1 cellular context compared by ENCODE assay signal in the genomic region with DNA sequence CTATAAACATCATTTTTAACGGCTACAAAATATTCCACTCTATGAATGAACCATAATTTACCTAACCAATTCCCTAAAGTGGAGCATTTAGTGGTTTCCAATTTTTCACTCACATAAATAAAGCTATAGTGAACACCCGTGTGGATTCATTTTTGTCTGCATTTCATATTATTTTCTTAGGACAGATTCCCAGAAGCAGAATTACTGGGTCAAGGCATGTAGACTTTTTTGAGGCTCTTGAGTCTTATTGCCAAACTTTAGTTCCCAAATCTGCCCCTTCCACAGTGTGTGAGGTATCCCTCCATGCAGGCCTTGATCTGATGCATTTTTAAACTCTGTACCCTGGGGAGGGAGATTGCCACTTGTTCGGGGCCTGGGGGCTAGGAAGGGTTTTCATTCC.
TF ChIP-seq lines count a peak whose summit lies in the region.

No MANE protein-coding gene starts in this region.

TF ChIP-seq in SK-N-SH treated with all-trans-retinoic acid at 6 μM for 48 hours, 23 proteins besides CTCF, POLR2A, EP300 and RAD21 (continued from another document):
- TF ChIP-seq, protein P1, sequence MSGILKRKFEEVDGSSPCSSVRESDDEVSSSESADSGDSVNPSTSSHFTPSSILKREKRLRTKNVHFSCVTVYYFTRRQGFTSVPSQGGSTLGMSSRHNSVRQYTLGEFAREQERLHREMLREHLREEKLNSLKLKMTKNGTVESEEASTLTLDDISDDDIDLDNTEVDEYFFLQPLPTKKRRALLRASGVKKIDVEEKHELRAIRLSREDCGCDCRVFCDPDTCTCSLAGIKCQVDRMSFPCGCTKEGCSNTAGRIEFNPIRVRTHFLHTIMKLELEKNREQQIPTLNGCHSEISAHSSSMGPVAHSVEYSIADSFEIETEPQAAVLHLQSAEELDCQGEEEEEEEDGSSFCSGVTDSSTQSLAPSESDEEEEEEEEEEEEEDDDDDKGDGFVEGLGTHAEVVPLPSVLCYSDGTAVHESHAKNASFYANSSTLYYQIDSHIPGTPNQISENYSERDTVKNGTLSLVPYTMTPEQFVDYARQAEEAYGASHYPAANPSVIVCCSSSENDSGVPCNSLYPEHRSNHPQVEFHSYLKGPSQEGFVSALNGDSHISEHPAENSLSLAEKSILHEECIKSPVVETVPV (CRISPR knock-in tag; IDR thresholded peaks at IDR 0.05): no peak
- no peak for TF ChIP-seq ZNF70 (CRISPR knock-in tag; IDR thresholded peaks at IDR 0.05)
- no peak for TF ChIP-seq PPARA (CRISPR knock-in tag; IDR thresholded peaks at IDR 0.05; ENCODE audit: borderline replicate concordance)
- TF ChIP-seq, protein P2, sequence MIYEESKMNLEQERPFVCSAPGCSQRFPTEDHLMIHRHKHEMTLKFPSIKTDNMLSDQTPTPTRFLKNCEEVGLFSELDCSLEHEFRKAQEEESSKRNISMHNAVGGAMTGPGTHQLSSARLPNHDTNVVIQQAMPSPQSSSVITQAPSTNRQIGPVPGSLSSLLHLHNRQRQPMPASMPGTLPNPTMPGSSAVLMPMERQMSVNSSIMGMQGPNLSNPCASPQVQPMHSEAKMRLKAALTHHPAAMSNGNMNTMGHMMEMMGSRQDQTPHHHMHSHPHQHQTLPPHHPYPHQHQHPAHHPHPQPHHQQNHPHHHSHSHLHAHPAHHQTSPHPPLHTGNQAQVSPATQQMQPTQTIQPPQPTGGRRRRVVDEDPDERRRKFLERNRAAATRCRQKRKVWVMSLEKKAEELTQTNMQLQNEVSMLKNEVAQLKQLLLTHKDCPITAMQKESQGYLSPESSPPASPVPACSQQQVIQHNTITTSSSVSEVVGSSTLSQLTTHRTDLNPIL (CRISPR knock-in tag; IDR thresholded peaks at IDR 0.05; ENCODE audit: low read depth): no peak
- no peak for TF ChIP-seq ZFP3 (CRISPR knock-in tag; IDR thresholded peaks at IDR 0.05)
- TF ChIP-seq TOX (CRISPR knock-in tag; IDR thresholded peaks at IDR 0.05; ENCODE audit: borderline replicate concordance): no peak
- no peak for TF ChIP-seq CSDC2 (CRISPR knock-in tag; IDR thresholded peaks at IDR 0.05)
